ENCODE assay signal across 1 cellular context in genomic region chr9:6766606-6767005, GRCh38.
TF ChIP-seq lines count a peak whose summit lies in the region.

No MANE protein-coding gene starts in this region.

TF ChIP-seq in GM23338, 12 proteins besides CTCF, POLR2A, EP300 and RAD21:
- no peak for TF ChIP-seq STAT1 (IDR thresholded peaks at IDR 0.05; ENCODE audit: unreplicated experiment)
- no peak for TF ChIP-seq REST (IDR thresholded peaks at IDR 0.05; ENCODE audit: unreplicated experiment)
- no peak for TF ChIP-seq EZH2phosphoT487 (IDR thresholded peaks at IDR 0.05; ENCODE audit: unreplicated experiment)
- no peak for TF ChIP-seq ZNF331 (CRISPR knock-in tag; IDR thresholded peaks at IDR 0.05; ENCODE audit: low read depth)
- TF ChIP-seq ZNF462 (CRISPR knock-in tag; IDR thresholded peaks at IDR 0.05), result no peak
- TF ChIP-seq EZH2 (IDR thresholded peaks at IDR 0.05; ENCODE audit: low read depth, unreplicated experiment), result no peak
- no peak for TF ChIP-seq ZNF114 (CRISPR knock-in tag; IDR thresholded peaks at IDR 0.05)
- no peak for TF ChIP-seq CREB1 (CRISPR knock-in tag; IDR thresholded peaks at IDR 0.05; ENCODE audit: low read depth)
- TF ChIP-seq ETS1 (IDR thresholded peaks at IDR 0.05), result no peak
- TF ChIP-seq NANOG (IDR thresholded peaks at IDR 0.05; ENCODE audit: borderline replicate concordance), result no peak
- no peak for TF ChIP-seq POLR2AphosphoS5 (IDR thresholded peaks at IDR 0.05; ENCODE audit: low read depth)
- TF ChIP-seq JUNB (IDR thresholded peaks at IDR 0.05; ENCODE audit: unreplicated experiment), result no peak
TF ChIP-seq in GM23338: peak in this region for 0.
